In genomic region chr2:127226132-127226519, GRCh38 we compare ENCODE assay signal across 1 cellular context.
TF ChIP-seq lines count a peak whose summit lies in the region.

No MANE protein-coding gene starts in this region.

TF ChIP-seq in HCT116, 20 proteins besides CTCF, POLR2A, EP300 and RAD21 (continued from another document):
- TF ChIP-seq ZNF274 (IDR thresholded peaks at IDR 0.05; ENCODE audit: low read depth, low read length), result no peak
- no peak for TF ChIP-seq POLR2AphosphoS5 (IDR thresholded peaks at IDR 0.05; ENCODE audit: low read depth, low read length)
- no peak for TF ChIP-seq SIN3A (IDR thresholded peaks at IDR 0.05; ENCODE audit: low read depth)
- TF ChIP-seq SRF (IDR thresholded peaks at IDR 0.05; ENCODE audit: low read depth), result no peak
- no peak for TF ChIP-seq FOSL1 (IDR thresholded peaks at IDR 0.05; ENCODE audit: low read depth)
- TF ChIP-seq JUND (IDR thresholded peaks at IDR 0.05), result no peak
- TF ChIP-seq, protein P1, sequence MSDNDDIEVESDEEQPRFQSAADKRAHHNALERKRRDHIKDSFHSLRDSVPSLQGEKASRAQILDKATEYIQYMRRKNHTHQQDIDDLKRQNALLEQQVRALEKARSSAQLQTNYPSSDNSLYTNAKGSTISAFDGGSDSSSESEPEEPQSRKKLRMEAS (IDR thresholded peaks at IDR 0.05), result no peak
- no peak for TF ChIP-seq CBX3 (IDR thresholded peaks at IDR 0.05; ENCODE audit: low read depth)
